18 cellular contexts compared by ENCODE assay signal in genomic region chr9:108552459-108553040, GRCh38.
DNase-seq lines count a peak whose midpoint lies in the region; ATAC-seq, FAIRE-seq and TF ChIP-seq lines count a peak whose summit lies in the region.
"Had no signal": no experiment of that assay in that cellular context is flagged by ENCODE, and none has a peak within 500 bp of the region (broad histone marks: within the 10 kb centered on the region; RNA-seq: fewer than 3 reads in every experiment).

No MANE protein-coding gene starts in this region.

- no peak for ATAC-seq in effector memory CD8-positive, alpha-beta T cell (replicated peaks)
- ATAC-seq: GM12878, Panc1 had no signal

- H3K4me1 ChIP-seq in esophagus squamous epithelium = peaks cover 24 to 63% (median 34%) of the 10 kb centered on the region in 3 donors
- no peaks in the 10 kb centered on the region for H3K4me1 ChIP-seq in small intestine (ENCODE audit: control insufficient read depth in 2 of 2, insufficient read depth in 1 of 2, low read depth in 1 of 2, low read length in 1 of 2)
- H3K4me1 ChIP-seq: right lobe of liver had no signal

- DNase-seq in DMS53 (lab: John Stamatoyannopoulos, UW) (peak; percentile 57), DMS53 treated with DMSO at 0.1 percent for 48 hours (lab: John Stamatoyannopoulos, UW; ENCODE audit: unreplicated experiment) (no peak), NCI-H69 (lab: John Stamatoyannopoulos, UW) (peak; percentile 67), esophagus squamous epithelium (lab: John Stamatoyannopoulos, UW) (no peak), small intestine (peak; percentile 19), cortex of kidney (lab: John Stamatoyannopoulos, UW) (no peak)
- no peak for DNase-seq in activated CD8-positive, alpha-beta memory T cell treated with anti-CD3 and anti-CD28 coated beads, Interleukin-2, amount 50 U/mL, for 4 hours
- DNase-seq in effector memory CD8-positive, alpha-beta T cell = no peak
- DNase-seq: activated gamma-delta T cell; central memory CD4-positive, alpha-beta T cell; H7; naive B cell had no signal

- H3K4me3 Mint-ChIP-seq in effector memory CD8-positive, alpha-beta T cell = no peak overlapping the region
- H3K4me3 Mint-ChIP-seq: naive B cell; T-helper 2 cell treated with Interferon-gamma antibody and Interleukin-4, amounts not matched to agents 5 μg/mL and 100 μg/mL, for 36 hours had no signal

- intact Hi-C loops in esophagus squamous epithelium (cut with DNase I) = no loop called here

- no peak for FAIRE-seq in small intestine (lab: Jason Lieb, UNC)
- FAIRE-seq: A204.1, GM12878 had no signal

- H3K27ac Mint-ChIP-seq in effector memory CD8-positive, alpha-beta T cell = no peak overlapping the region
- H3K27ac Mint-ChIP-seq: T-helper 2 cell treated with Interferon-gamma antibody and Interleukin-4, amounts not matched to agents 5 μg/mL and 100 μg/mL, for 36 hours had no signal

- no peaks in the 10 kb centered on the region for H3K9me3 ChIP-seq in esophagus squamous epithelium
- H3K9me3 ChIP-seq in small intestine (ENCODE audit: control insufficient read depth, low read depth) = no peaks in the 10 kb centered on the region
- H3K9me3 ChIP-seq: right lobe of liver, thyroid gland had no signal

- no peak overlapping the region for H3K4me3 ChIP-seq in esophagus squamous epithelium
- H3K4me3 ChIP-seq in small intestine (ENCODE audit: low read depth in 1 of 2, low read length in 2 of 2) = no peak overlapping the region
- H3K4me3 ChIP-seq: GM12878, right lobe of liver, thyroid gland had no signal

- H3K36me3 ChIP-seq in esophagus squamous epithelium (no peaks in the 10 kb centered on the region), small intestine (ENCODE audit: control insufficient read depth in 2 of 2, insufficient read depth in 2 of 2, low read length in 2 of 2) (no peaks in the 10 kb centered on the region)
- H3K36me3 ChIP-seq: right lobe of liver, thyroid gland had no signal

- peaks cover 0 to 3% of the 10 kb centered on the region in 2 donors for H3K9me3 Mint-ChIP-seq in effector memory CD8-positive, alpha-beta T cell
- H3K9me3 Mint-ChIP-seq: naive B cell; T-helper 2 cell treated with Interferon-gamma antibody and Interleukin-4, amounts not matched to agents 5 μg/mL and 100 μg/mL, for 36 hours had no signal

- 11 to 31% methylated on average over 6 to 7 of the region's 7 CpGs for WGBS in esophagus squamous epithelium, 2 donors
- 30 to 61% (median 31%) methylated on average over 7 of the region's 7 CpGs for WGBS in small intestine, 3 donors

- peak in 1 of 4 donors; percentile 23 for TF ChIP-seq POLR2A in esophagus squamous epithelium (IDR thresholded peaks at IDR 0.05)

- H3K4me1 Mint-ChIP-seq in effector memory CD8-positive, alpha-beta T cell (ENCODE audit: low read depth in 2 of 2) = no peaks in the 10 kb centered on the region
- H3K4me1 Mint-ChIP-seq: naive B cell had no signal

- no peaks in the 10 kb centered on the region for H3K27me3 Mint-ChIP-seq in effector memory CD8-positive, alpha-beta T cell

- no peaks in the 10 kb centered on the region for H3K27me3 ChIP-seq in esophagus squamous epithelium
- H3K27me3 ChIP-seq in small intestine (ENCODE audit: control insufficient read depth in 2 of 2, insufficient read depth in 2 of 2, low read length in 2 of 2) = no peaks in the 10 kb centered on the region
- H3K27me3 ChIP-seq: right lobe of liver, thyroid gland had no signal

- H3K36me3 Mint-ChIP-seq in effector memory CD8-positive, alpha-beta T cell (ENCODE audit: insufficient read depth) = no peaks in the 10 kb centered on the region
- H3K36me3 Mint-ChIP-seq: naive B cell had no signal

- H3K27ac ChIP-seq in esophagus squamous epithelium (peak overlapping the region; percentile 76 to 91 (median 84)), small intestine (ENCODE audit: low read depth in 1 of 2, low read length in 1 of 2) (no peak overlapping the region)
- H3K27ac ChIP-seq: right lobe of liver, thyroid gland had no signal

- TF ChIP-seq CTCF in esophagus squamous epithelium (IDR thresholded peaks at IDR 0.05) = no peak

Comparison
In these comparisons a context has a peak if more than half of its experiments do, and no peak if none do; other contexts are left out.
1. DNase-seq: peak in DMS53 (single experiment), NCI-H69 (single experiment) and small intestine (single experiment); none in DMS53 treated with DMSO at 0.1 percent for 48 hours (single experiment), esophagus squamous epithelium (single experiment), cortex of kidney (single experiment), activated CD8-positive, alpha-beta memory T cell treated with anti-CD3 and anti-CD28 coated beads, Interleukin-2, amount 50 U/mL, for 4 hours (single experiment) and effector memory CD8-positive, alpha-beta T cell (0 of 3).
2. H3K27ac ChIP-seq: peak in esophagus squamous epithelium (4 of 4); none in small intestine (0 of 2).